9 cellular contexts compared by ENCODE assay signal in genomic region chr3:128619146-128619890, GRCh38. TPM values are rescaled to one million over a fixed set of nuclear protein-coding genes. Genes with fewer than 3 reads are reported as not detected.
DNase-seq lines count a peak whose midpoint lies in the region; ATAC-seq and TF ChIP-seq lines count a peak whose summit lies in the region.
"Had no signal": no experiment of that assay in that cellular context is flagged by ENCODE, and none has a peak within 500 bp of the region (broad histone marks: within the 10 kb centered on the region; RNA-seq: fewer than 3 reads in every experiment).

No MANE protein-coding gene starts in this region.

- dilution Hi-C loops in mammary epithelial cell (cut with HindIII; ENCODE audit: low sequenced_read_pairs): no loop called here

- no peaks in the 10 kb centered on the region for H3K9me3 Mint-ChIP-seq in Calu3 (ENCODE audit: low read depth, unreplicated experiment)
- H3K9me3 Mint-ChIP-seq in neural progenitor cell: no peaks in the 10 kb centered on the region

- H3K9ac ChIP-seq in mammary epithelial cell (ENCODE audit: insufficient read depth, low read length): no peak overlapping the region
- no peak overlapping the region for H3K9ac ChIP-seq in neural progenitor cell

- TF ChIP-seq CTCF in Calu3 (IDR thresholded peaks at IDR 0.05; ENCODE audit: unreplicated experiment) (no peak), mammary epithelial cell (conservative IDR thresholded peaks at IDR 0.05 in 1 of 2, IDR thresholded peaks at IDR 0.05 in 1 of 2; ENCODE audit: extremely low read depth in 1 of 2, insufficient read depth in 1 of 2, low read depth in 1 of 2, low read length in 2 of 2) (no peak), neural progenitor cell (IDR thresholded peaks at IDR 0.05) (no peak)

- no peaks in the 10 kb centered on the region for H4K20me1 ChIP-seq in mammary epithelial cell (ENCODE audit: insufficient read depth, low read length)
- no peaks in the 10 kb centered on the region for H4K20me1 ChIP-seq in neural progenitor cell (ENCODE audit: low read depth)

- H3K4me3 Mint-ChIP-seq in Calu3 (ENCODE audit: low read depth, unreplicated experiment) (peak overlapping the region; percentile 86), neural progenitor cell (peak overlapping the region; percentile 95)

- BruUV-seq in Calu3 (replicated peaks; lab: Mats Ljungman, UMichigan) (no TSS peak), mammary epithelial cell (replicated peaks; lab: Mats Ljungman, UMichigan) (no TSS peak)

- H3K79me2 ChIP-seq in mammary epithelial cell (ENCODE audit: insufficient read depth, low read length) (peaks cover 72% of the 10 kb centered on the region), neural progenitor cell (ENCODE audit: low read depth) (peaks cover 10% of the 10 kb centered on the region)

- DNase-seq in Calu3: no peak
- peak; percentile 69 for DNase-seq in NCI-H460 (ENCODE audit: extremely low read depth, low read depth)
- DNase-seq in mammary epithelial cell: peak; percentile 77
- DNase-seq in neural progenitor cell (ENCODE audit: low spot score): no peak
- no peak for DNase-seq in NCI-H1417 treated with DMSO at 0.1 percent for 48 hours (lab: John Stamatoyannopoulos, UW)
- no peak for DNase-seq in stimulated activated naive CD4-positive, alpha-beta T cell treated with Interleukin-2 at 50 U/mL for 16 hours (lab: John Stamatoyannopoulos, UW)
- DNase-seq: H7 had no signal

- H3K36me3 Mint-ChIP-seq in Calu3 (ENCODE audit: insufficient read depth, unreplicated experiment) (peaks cover 94% of the 10 kb centered on the region), neural progenitor cell (peaks cover 14% of the 10 kb centered on the region)

- H3K27ac ChIP-seq in mammary epithelial cell (ENCODE audit: insufficient read depth, low read depth, low read length) (no peak overlapping the region), neural progenitor cell (no peak overlapping the region)

- intact Hi-C loops in Calu3 (cut with micrococcal nuclease; ENCODE audit: unreplicated experiment) (loop anchor here (2.0 kb wide), 1 partner anchor 29 kb away; no protein-coding TSS in a partner anchor), mammary epithelial cell (cut with micrococcal nuclease) (loop anchor here (2.0 kb wide), 2 partner anchors 31 to 259 kb away; partner anchors contain the start of genes ACAD9 and RPN1)

- H3K27ac Mint-ChIP-seq in Calu3 (ENCODE audit: unreplicated experiment) (peak overlapping the region; percentile 56), neural progenitor cell (no peak overlapping the region)

- CTCF ChIA-PET in Calu3 (lab: Charles Lee) (interaction anchor here (0.5 kb wide), 1 partner anchor 19 kb away, joined by 3 read pairs; no protein-coding TSS in a partner anchor), mammary epithelial cell (lab: Charles Lee; ENCODE audit: low non-redundant PET) (no interaction called here)

- WGBS in mammary epithelial cell (ENCODE audit: low coverage, missing lambda C conversion rate): 78% methylated on average over 6 of the region's 7 CpGs

- no peak overlapping the region for H3K4me2 ChIP-seq in mammary epithelial cell (ENCODE audit: insufficient read depth, low read depth, low read length)
- H3K4me2 ChIP-seq in neural progenitor cell: peak overlapping the region; percentile 89

- H3K4me1 ChIP-seq in mammary epithelial cell (ENCODE audit: insufficient read depth, low read length): peaks cover 34% of the 10 kb centered on the region
- peaks cover 8% of the 10 kb centered on the region for H3K4me1 ChIP-seq in neural progenitor cell

- in situ Hi-C loops in mammary epithelial cell (cut with MboI; ENCODE audit: low sequenced_read_pairs in 2 of 2): no loop called here

- peaks cover 28% of the 10 kb centered on the region for H3K4me1 Mint-ChIP-seq in Calu3 (ENCODE audit: low read depth, unreplicated experiment)
- H3K4me1 Mint-ChIP-seq in neural progenitor cell: peaks cover 12% of the 10 kb centered on the region

- H3K4me3 ChIP-seq in mammary epithelial cell (replicated peaks in 1 of 3; ENCODE audit: insufficient read depth in 1 of 3, low read depth in 2 of 3, low read length in 3 of 3) (no peak overlapping the region), neural progenitor cell (no peak overlapping the region)

- H3K27me3 Mint-ChIP-seq in Calu3 (ENCODE audit: unreplicated experiment): no peaks in the 10 kb centered on the region
- peaks cover 3% of the 10 kb centered on the region for H3K27me3 Mint-ChIP-seq in neural progenitor cell (ENCODE audit: insufficient read depth, low read depth)

- peaks cover 17% of the 10 kb centered on the region for H3F3A ChIP-seq in neural progenitor cell (ENCODE audit: low read depth)

- no peak overlapping the region for H2AFZ ChIP-seq in mammary epithelial cell (ENCODE audit: low read depth, low read length)
- no peak overlapping the region for H2AFZ ChIP-seq in neural progenitor cell (replicated peaks)

- H3K27me3 ChIP-seq in mammary epithelial cell (ENCODE audit: insufficient read depth, low read length) (no peaks in the 10 kb centered on the region), neural progenitor cell (no peaks in the 10 kb centered on the region)

- H3K9me3 ChIP-seq in mammary epithelial cell (replicated peaks; ENCODE audit: insufficient read depth, low read length) (no peaks in the 10 kb centered on the region), neural progenitor cell (ENCODE audit: low read depth) (no peaks in the 10 kb centered on the region)

- ATAC-seq in GM19035 (IDR thresholded peaks at IDR 0.05; ENCODE audit: unreplicated experiment) (no peak), HG02981 (IDR thresholded peaks at IDR 0.05; ENCODE audit: unreplicated experiment) (no peak)

- H3K36me3 ChIP-seq in mammary epithelial cell (ENCODE audit: insufficient read depth, low read length) (peaks cover 18% of the 10 kb centered on the region), neural progenitor cell (peaks cover 3% of the 10 kb centered on the region)

RNA-seq across cellular contexts. Expression of gene RPN1, which starts 31.3 kb away (rescaled TPM):
- 449 and 474 TPM in 2 replicates for total RNA-seq in Calu3 (2022)
- total RNA-seq in NCI-H460 (2014; rRNA removed; shearing (Covaris generic)): 300 and 312 TPM in 2 replicates
- 264 and 285 TPM in 2 replicates for polyA plus RNA-seq in NCI-H460 (2014; cell fraction: nucleus; rRNA removed)
- 100 to 1,000 TPM; 206 to 305 TPM for total RNA-seq in mammary epithelial cell
- 317 TPM for polyA plus RNA-seq in mammary epithelial cell
- 414 TPM for polyA minus RNA-seq in mammary epithelial cell
- 186 and 214 TPM in 2 replicates for total RNA-seq in neural progenitor cell (ENCODE audit: low replicate concordance)

Comparison
In these comparisons a context has a peak if more than half of its experiments do, and no peak if none do; other contexts are left out.
1. DNase-seq: peak in NCI-H460 (single experiment) and mammary epithelial cell (single experiment); none in Calu3 (single experiment), neural progenitor cell (single experiment), NCI-H1417 treated with DMSO at 0.1 percent for 48 hours (single experiment) and stimulated activated naive CD4-positive, alpha-beta T cell treated with Interleukin-2 at 50 U/mL for 16 hours (single experiment).